8 cellular contexts compared by ENCODE assay signal in genomic region chr1:245156041-245156735, GRCh38. TPM values are rescaled to one million over a fixed set of nuclear protein-coding genes. Genes with fewer than 3 reads are reported as not detected.
DNase-seq lines count a peak whose midpoint lies in the region; ATAC-seq, FAIRE-seq and TF ChIP-seq lines count a peak whose summit lies in the region.

No MANE protein-coding gene starts in this region.

- intact Hi-C loops in Right ventricle myocardium inferior (cut with DNase I): loop anchor here (1.0 to 10.0 kb wide), 3 partner anchors 225 to 845 kb away; no protein-coding TSS in a partner anchor
- intact Hi-C loops in pancreas (cut with DNase I): loop anchor here in 2 of 3 donors (5.0 to 10.0 kb wide), 4 partner anchors 121 to 846 kb away; no protein-coding TSS in a partner anchor
- intact Hi-C loops in thyroid gland (cut with DNase I): loop anchor here (5.0 to 10.0 kb wide), 3 partner anchors 111 to 1339 kb away; no protein-coding TSS in a partner anchor

- DNase-seq in GM06990 (ENCODE audit: extremely low read depth, insufficient read length) (peak; percentile 83), HFF-Myc (ENCODE audit: extremely low read depth, low read depth) (no peak), MV-4-11 (lab: John Stamatoyannopoulos, UW) (peak; percentile 66), SKM-1 treated with dmso at 0.1 percent for 144 hours (lab: John Stamatoyannopoulos, UW; ENCODE audit: unreplicated experiment) (peak; percentile 85), Right ventricle myocardium inferior (ENCODE audit: missing footprints) (peak; percentile 88), pancreas (peak; percentile 82 to 97 (median 90)), thyroid gland (peak; percentile 89 to 92)
- peak; percentile 78 to 88 for DNase-seq in activated naive CD4-positive, alpha-beta T cell treated with anti-CD3 and anti-CD28 coated beads, Interleukin-2, amount 50 U/mL, for 72 hours (ENCODE audit: low spot score in 2 of 2)

- H3K9me3 Mint-ChIP-seq in activated naive CD4-positive, alpha-beta T cell treated with anti-CD3 and anti-CD28 coated beads, Interleukin-2, amount 50 U/mL, for 72 hours: peaks cover 3 to 5% of the 10 kb centered on the region in 2 donors

- H3K36me3 ChIP-seq in GM06990 (ENCODE audit: control insufficient read depth, insufficient read depth, low read length): no peaks in the 10 kb centered on the region
- H3K36me3 ChIP-seq in pancreas: no peaks in the 10 kb centered on the region
- H3K36me3 ChIP-seq in thyroid gland: no peaks in the 10 kb centered on the region

- FAIRE-seq in pancreas (lab: Jason Lieb, UNC): no peak

- peaks cover 2% of the 10 kb centered on the region; the same call in 1 of the 2 replicates for H3K27me3 ChIP-seq in GM06990 (replicated peaks; ENCODE audit: control insufficient read depth, insufficient read depth, low read length)
- H3K27me3 ChIP-seq in pancreas: peaks cover 0 to 3% (median 0%) of the 10 kb centered on the region in 4 donors
- H3K27me3 ChIP-seq in thyroid gland: no peaks in the 10 kb centered on the region

- ATAC-seq in activated naive CD4-positive, alpha-beta T cell treated with anti-CD3 and anti-CD28 coated beads, Interleukin-2, amount 50 U/mL, for 72 hours: peak; percentile 82 to 88
- ATAC-seq in Right ventricle myocardium inferior (peak; percentile 88), pancreas (peak; percentile 90 to 93 (median 92))

- H3K27ac ChIP-seq in pancreas: no peak overlapping the region
- no peak overlapping the region for H3K27ac ChIP-seq in thyroid gland

- WGBS in pancreas, 2 donors: 0 to 1% methylated on average over 60 to 74 of the region's 74 CpGs
- WGBS in thyroid gland, 2 donors: 0 to 1% methylated on average over 9 to 53 of the region's 74 CpGs

- no peak overlapping the region for H3K27ac Mint-ChIP-seq in activated naive CD4-positive, alpha-beta T cell treated with anti-CD3 and anti-CD28 coated beads, Interleukin-2, amount 50 U/mL, for 72 hours

- H3K9me3 ChIP-seq in pancreas (peaks cover 0 to 5% (median 0%) of the 10 kb centered on the region in 4 donors), thyroid gland (no peaks in the 10 kb centered on the region)

- H3K4me3 ChIP-seq in GM06990 (replicated peaks; ENCODE audit: low read depth, low read length) (peak overlapping the region; percentile 51), HFF-Myc (replicated peaks; ENCODE audit: low read depth, low read length) (peak overlapping the region; percentile 65), pancreas (peak overlapping the region; percentile 33 to 55 (median 50)), thyroid gland (replicated peaks in 1 of 3) (peak overlapping the region; percentile 33 to 63 (median 47))

- peak in 1 of 2 donors; percentile 61 for TF ChIP-seq POLR2A in thyroid gland (IDR thresholded peaks at IDR 0.05)

- peak; percentile 57 for TF ChIP-seq CTCF in GM06990 (IDR thresholded peaks at IDR 0.05; ENCODE audit: insufficient read depth, low read length, poor library complexity, severe bottlenecking)
- TF ChIP-seq CTCF in HFF-Myc (IDR thresholded peaks at IDR 0.05; ENCODE audit: low read depth, low read length, missing control alignments): peak; percentile 57
- TF ChIP-seq CTCF in pancreas (IDR thresholded peaks at IDR 0.05): peak; percentile 70 to 83 (median 81)
- TF ChIP-seq CTCF in thyroid gland (IDR thresholded peaks at IDR 0.05): peak; percentile 32 to 92 (median 80)

- H3K4me1 ChIP-seq in pancreas: peaks cover 6 to 26% (median 7%) of the 10 kb centered on the region in 3 donors
- H3K4me1 ChIP-seq in thyroid gland: peaks cover 17 to 24% of the 10 kb centered on the region in 2 donors

- peaks cover 0 to 12% of the 10 kb centered on the region in 2 donors for H3K36me3 Mint-ChIP-seq in activated naive CD4-positive, alpha-beta T cell treated with anti-CD3 and anti-CD28 coated beads, Interleukin-2, amount 50 U/mL, for 72 hours

RNA-seq across cellular contexts. Expression of gene KIF26B, which starts 1.4 kb away (rescaled TPM):
- under 1 TPM; 0.16 to 0.25 TPM for total RNA-seq in activated naive CD4-positive, alpha-beta T cell treated with anti-CD3 and anti-CD28 coated beads, Interleukin-2, amount 50 U/mL, for 72 hours
- total RNA-seq in Right ventricle myocardium inferior (3.8 TPM), pancreas (1 to 10 TPM in 2 of 6 donors, under 1 TPM in 4; 0.28 to 4.5 (median 0.78) TPM), thyroid gland (1 to 10 TPM; 2.4 to 6.7 (median 6.1) TPM)
- polyA plus RNA-seq in pancreas: under 1 TPM; 0.27 to 0.42 TPM
